ENCODE assay signal across 26 cellular contexts in genomic region chr5:27810458-27810857, GRCh38.
DNase-seq lines count a peak whose midpoint lies in the region; ATAC-seq, FAIRE-seq and TF ChIP-seq lines count a peak whose summit lies in the region.
"Had no signal": no experiment of that assay in that cellular context is flagged by ENCODE, and none has a peak within 500 bp of the region (broad histone marks: within the 10 kb centered on the region; RNA-seq: fewer than 3 reads in every experiment).

No MANE protein-coding gene starts in this region.

- no peaks in the 10 kb centered on the region for H3K79me2 ChIP-seq in endothelial cell of umbilical vein (ENCODE audit: control insufficient read depth, insufficient read depth, low read length)

- CTCF ChIA-PET in endothelial cell of umbilical vein (lab: Charles Lee) = interaction anchor here (0.6 to 1.1 kb wide), 2 partner anchors 10 to 128 kb away, joined by 3 read pairs; no protein-coding TSS in a partner anchor

- H3K27me3 ChIP-seq in endothelial cell of umbilical vein (ENCODE audit: control insufficient read depth in 2 of 2, insufficient read depth in 2 of 2, low read length in 2 of 2) = no peaks in the 10 kb centered on the region
- H3K27me3 ChIP-seq: transverse colon had no signal

- H4K20me1 ChIP-seq in endothelial cell of umbilical vein (replicated peaks; ENCODE audit: control insufficient read depth, extremely low read depth, insufficient read depth, low read length) = no peaks in the 10 kb centered on the region

- TF ChIP-seq POLR2A in endothelial cell of umbilical vein (IDR thresholded peaks at IDR 0.05; ENCODE audit: low read depth, low read length) = no peak

- H3K9me3 ChIP-seq in endothelial cell of umbilical vein (replicated peaks; ENCODE audit: control insufficient read depth, insufficient read depth, low read length) = no peaks in the 10 kb centered on the region

- dilution Hi-C loops in endothelial cell of umbilical vein (cut with MboI; ENCODE audit: extremely low pct_ligation_motif_present, low sequenced_read_pairs) = no loop called here

- no peak for ATAC-seq in HG03439 (IDR thresholded peaks at IDR 0.05; ENCODE audit: unreplicated experiment)
- no peak for ATAC-seq in HG02610 (IDR thresholded peaks at IDR 0.05; ENCODE audit: unreplicated experiment)
- ATAC-seq: activated CD8-positive, alpha-beta memory T cell treated with anti-CD3 and anti-CD28 coated beads, Interleukin-2, amount 10 ng/mL, durations not matched to agents 7 days and 5 days; CD8-positive, alpha-beta T cell; left colon had no signal

- H3K9me1 ChIP-seq in endothelial cell of umbilical vein (replicated peaks; ENCODE audit: control insufficient read depth, extremely low read depth, insufficient read depth, low read length) = no peaks in the 10 kb centered on the region

- BruUV-seq in endothelial cell of umbilical vein (replicated peaks; lab: Mats Ljungman, UMichigan) = no TSS peak

- intact Hi-C loops in endothelial cell of umbilical vein (cut with micrococcal nuclease) = loop anchor here (1.0 to 2.0 kb wide), 2 partner anchors 9 to 346 kb away; no protein-coding TSS in a partner anchor

- no peak for TF ChIP-seq CTCF in endothelial cell of umbilical vein (IDR thresholded peaks at IDR 0.05; ENCODE audit: extremely low read depth in 1 of 2, insufficient read depth in 1 of 2, low read depth in 1 of 2, low read length in 2 of 2)

- DNase-seq in NOMO-1 (lab: John Stamatoyannopoulos, UW; ENCODE audit: unreplicated experiment in 2 of 2) = peak; percentile 19 to 53
- DNase-seq in NOMO-1 treated with dmso at 0.1 percent for 144 hours (lab: John Stamatoyannopoulos, UW; ENCODE audit: unreplicated experiment) = no peak
- DNase-seq in RKO (ENCODE audit: low spot score) = peak; percentile 13
- DNase-seq in endothelial cell of umbilical vein (ENCODE audit: low read depth, low spot score) = peak; percentile 61
- peak; percentile 45 for DNase-seq in stromal cell of bone marrow (ENCODE audit: low read depth)
- no peak for DNase-seq in NCI-H1105 (lab: John Stamatoyannopoulos, UW)
- DNase-seq: activated CD4-positive, alpha-beta T cell treated with anti-CD3 and anti-CD28 coated beads, Interleukin-2, amount 50 U/mL, for 1 hour; activated CD8-positive, alpha-beta memory T cell treated with anti-CD3 and anti-CD28 coated beads, Interleukin-2, amount 10 ng/mL, durations not matched to agents 7 days and 5 days; activated naive CD4-positive, alpha-beta T cell treated with anti-CD3 and anti-CD28 coated beads, Interleukin-2, amount 10 ng/mL, durations not matched to agents 7 days and 5 days; AML-193; CD8-positive, alpha-beta T cell; central memory CD4-positive, alpha-beta T cell; foreskin melanocyte; Karpas-422; left colon; mesenchymal stem cell; NCI-H1417; NCI-H510A treated with DMSO at 0.1 percent for 48 hours; occipital lobe; transverse colon; WERI-Rb-1 had no signal

- no peak overlapping the region for H2AFZ ChIP-seq in endothelial cell of umbilical vein (ENCODE audit: low read depth, low read length)

- H3K4me3 ChIP-seq in endothelial cell of umbilical vein (replicated peaks in 1 of 3; ENCODE audit: insufficient read depth in 1 of 3, low read depth in 1 of 3, low read length in 3 of 3) = peak overlapping the region in 1 of 3 experiments; percentile 11
- H3K4me3 ChIP-seq: SK-N-MC, transverse colon had no signal

- no peak for FAIRE-seq in endothelial cell of umbilical vein (lab: Jason Lieb, UNC)
- FAIRE-seq: G401.6 had no signal

- POLR2A ChIA-PET in endothelial cell of umbilical vein (lab: Charles Lee) = no interaction called here

- peak overlapping the region; percentile 45 for H3K4me2 ChIP-seq in endothelial cell of umbilical vein (ENCODE audit: insufficient read depth, low read length)

- no peaks in the 10 kb centered on the region for H3K36me3 ChIP-seq in endothelial cell of umbilical vein (ENCODE audit: control insufficient read depth in 2 of 2, extremely low read depth in 1 of 2, insufficient read depth in 2 of 2, low read length in 2 of 2)
- H3K36me3 ChIP-seq: transverse colon, WERI-Rb-1 had no signal

- H3K27ac ChIP-seq in endothelial cell of umbilical vein (ENCODE audit: insufficient read depth, low read depth, low read length) = no peak overlapping the region
- H3K27ac ChIP-seq: 22Rv1, SK-N-MC, transverse colon, WERI-Rb-1 had no signal

- peaks cover 7% of the 10 kb centered on the region for H3K4me1 ChIP-seq in endothelial cell of umbilical vein (ENCODE audit: control insufficient read depth, extremely low read depth, insufficient read depth, low read length)
- H3K4me1 ChIP-seq: transverse colon had no signal

- no peak overlapping the region for H3K9ac ChIP-seq in endothelial cell of umbilical vein (replicated peaks; ENCODE audit: extremely low read depth, insufficient read depth, low read length)

TF ChIP-seq in endothelial cell of umbilical vein, 7 proteins besides CTCF, POLR2A, EP300 and RAD21:
- TF ChIP-seq JUN (IDR thresholded peaks at IDR 0.05; ENCODE audit: borderline replicate concordance, insufficient read depth, insufficient read length, low read depth) (peak; percentile 15), FOS (IDR thresholded peaks at IDR 0.05; ENCODE audit: borderline replicate concordance, insufficient read depth, low read length) (peak; percentile 66), POLR2AphosphoS5 (IDR thresholded peaks at IDR 0.05; ENCODE audit: insufficient read depth, low read depth, low read length) (no peak)

Comparison
In these comparisons a context has a peak if more than half of its experiments do, and no peak if none do; other contexts are left out.
1. DNase-seq: peak in NOMO-1 (2 of 2), RKO (single experiment), endothelial cell of umbilical vein (single experiment) and stromal cell of bone marrow (single experiment); none in NOMO-1 treated with dmso at 0.1 percent for 144 hours (single experiment) and NCI-H1105 (single experiment).